In genomic region chr10:116147162-116147906, GRCh38 we compare ENCODE assay signal across 20 cellular contexts.
A peak's percentile ranks its signal among the peaks of the same experiment; 100 is the strongest.
DNase-seq lines count a peak whose midpoint lies in the region; ATAC-seq and TF ChIP-seq lines count a peak whose summit lies in the region.
"Had no signal": no experiment of that assay in that cellular context is flagged by ENCODE, and none has a peak within 500 bp of the region (broad histone marks: within the 10 kb centered on the region; RNA-seq: fewer than 3 reads in every experiment).

No MANE protein-coding gene starts in this region.

- intact Hi-C loops in tibial artery (cut with DNase I; ENCODE audit: low total_unique reads) = no loop called here

- H3K4me3 ChIP-seq in tibial artery = no peak overlapping the region
- H3K4me3 ChIP-seq: dorsolateral prefrontal cortex, suprapubic skin, vagina had no signal

- H3K4me3 Mint-ChIP-seq in activated naive CD8-positive, alpha-beta T cell treated with anti-CD3 and anti-CD28 coated beads for 36 hours = peak overlapping the region; percentile 9
- H3K4me3 Mint-ChIP-seq: mesothelial cell of epicardium; natural killer cell treated with Interleukin-12 subunit alpha and Interleukin-12 subunit beta and Interleukin-15 and Interleukin-18, amount 100 ng/mL, for 72 hours; T-helper 2 cell treated with Interferon-gamma antibody and Interleukin-4, amounts not matched to agents 5 μg/mL and 100 μg/mL, for 36 hours had no signal

- peaks cover 0 to 7% of the 10 kb centered on the region in 2 donors for H3K36me3 Mint-ChIP-seq in activated naive CD4-positive, alpha-beta T cell treated with anti-CD3 and anti-CD28 coated beads, Interleukin-2, amount 50 U/mL, for 72 hours
- no peaks in the 10 kb centered on the region for H3K36me3 Mint-ChIP-seq in activated naive CD8-positive, alpha-beta T cell treated with anti-CD3 and anti-CD28 coated beads for 36 hours
- H3K36me3 Mint-ChIP-seq: natural killer cell treated with Interleukin-12 subunit alpha and Interleukin-12 subunit beta and Interleukin-15 and Interleukin-18, amount 100 ng/mL, for 72 hours had no signal

- H3K27me3 Mint-ChIP-seq in activated naive CD8-positive, alpha-beta T cell treated with anti-CD3 and anti-CD28 coated beads for 36 hours = no peaks in the 10 kb centered on the region
- H3K27me3 Mint-ChIP-seq: natural killer cell treated with Interleukin-12 subunit alpha and Interleukin-12 subunit beta and Interleukin-15 and Interleukin-18, amount 100 ng/mL, for 72 hours had no signal

- peaks cover 0 to 7% (median 3%) of the 10 kb centered on the region in 4 donors for H3K4me1 ChIP-seq in tibial artery
- H3K4me1 ChIP-seq: suprapubic skin had no signal

- H3K9me3 Mint-ChIP-seq in activated naive CD4-positive, alpha-beta T cell treated with anti-CD3 and anti-CD28 coated beads, Interleukin-2, amount 50 U/mL, for 72 hours = peaks cover 0 to 8% of the 10 kb centered on the region in 2 donors
- H3K9me3 Mint-ChIP-seq in activated naive CD8-positive, alpha-beta T cell treated with anti-CD3 and anti-CD28 coated beads for 36 hours = no peaks in the 10 kb centered on the region
- H3K9me3 Mint-ChIP-seq: T-helper 2 cell treated with Interferon-gamma antibody and Interleukin-4, amounts not matched to agents 5 μg/mL and 100 μg/mL, for 36 hours had no signal

- TF ChIP-seq CTCF in tibial artery (IDR thresholded peaks at IDR 0.05) = no peak

- in situ Hi-C loops in KBM-7 (cut with MboI; ENCODE audit: low pct_unique_long_range_greater_than_20kb, low sequenced_read_pairs) = no loop called here

- no peaks in the 10 kb centered on the region for H3K9me3 ChIP-seq in tibial artery
- H3K9me3 ChIP-seq: SK-N-SH, suprapubic skin, vagina had no signal

- DNase-seq in activated naive CD4-positive, alpha-beta T cell treated with anti-CD3 and anti-CD28 coated beads, Interleukin-2, amount 50 U/mL, for 72 hours (ENCODE audit: low spot score in 2 of 2) = peak in 1 of 2 donors; percentile 33
- DNase-seq in activated naive CD4-positive, alpha-beta T cell treated with anti-CD3 and anti-CD28 coated beads, Interleukin-2, amount 50 U/mL, for 16 hours = no peak
- DNase-seq in KBM-7 = peak; percentile 13
- peak; percentile 47 for DNase-seq in activated naive CD8-positive, alpha-beta T cell treated with anti-CD3 and anti-CD28 coated beads for 36 hours
- DNase-seq in stimulated activated naive CD8-positive, alpha-beta T cell treated with anti-CD3 and anti-CD28 coated beads, Interleukin-15, Interleukin-2, amounts not matched to agents 100 U/mL and 50 U/mL, for 24 hours = peak; percentile 17
- DNase-seq in NK-92 treated with Interleukin-12 subunit alpha and Interleukin-12 subunit beta, amount 100 ng/mL, for 24 hours (lab: John Stamatoyannopoulos, UW) = no peak
- no peak for DNase-seq in tibial artery
- DNase-seq: activated gamma-delta T cell treated with Interleukin-2 at 50 U/mL for 16 hours; central memory CD4-positive, alpha-beta T cell; dorsolateral prefrontal cortex; H7; left ventricle myocardium superior; NCI-H1436; NCI-H510A treated with DMSO at 0.1 percent for 48 hours; SK-N-SH had no signal

- H3K27ac Mint-ChIP-seq in activated naive CD4-positive, alpha-beta T cell treated with anti-CD3 and anti-CD28 coated beads, Interleukin-2, amount 50 U/mL, for 72 hours = peak overlapping the region in 1 of 2 donors; percentile 84
- peak overlapping the region; percentile 81 for H3K27ac Mint-ChIP-seq in activated naive CD8-positive, alpha-beta T cell treated with anti-CD3 and anti-CD28 coated beads for 36 hours
- H3K27ac Mint-ChIP-seq: mesothelial cell of epicardium; natural killer cell treated with Interleukin-12 subunit alpha and Interleukin-12 subunit beta and Interleukin-15 and Interleukin-18, amount 100 ng/mL, for 72 hours; T-helper 2 cell treated with Interferon-gamma antibody and Interleukin-4, amounts not matched to agents 5 μg/mL and 100 μg/mL, for 36 hours had no signal

- peaks cover 6% of the 10 kb centered on the region for H3K4me1 Mint-ChIP-seq in activated naive CD8-positive, alpha-beta T cell treated with anti-CD3 and anti-CD28 coated beads for 36 hours

- H3K27ac ChIP-seq in tibial artery = no peak overlapping the region
- H3K27ac ChIP-seq: dorsolateral prefrontal cortex, suprapubic skin, vagina had no signal

- H3K27me3 ChIP-seq in tibial artery = no peaks in the 10 kb centered on the region
- H3K27me3 ChIP-seq: suprapubic skin, vagina had no signal

- ATAC-seq in activated naive CD4-positive, alpha-beta T cell treated with anti-CD3 and anti-CD28 coated beads, Interleukin-2, amount 50 U/mL, for 72 hours = peak; percentile 89 to 92
- ATAC-seq in stimulated activated naive CD8-positive, alpha-beta T cell treated with anti-CD3 and anti-CD28 coated beads, Interleukin-15, Interleukin-2, amounts not matched to agents 100 U/mL and 50 U/mL, for 24 hours = peak; percentile 74
- ATAC-seq: natural killer cell treated with Interleukin-12 subunit alpha and Interleukin-12 subunit beta and Interleukin-15 and Interleukin-18, amount 100 ng/mL, for 72 hours had no signal

- H3K36me3 ChIP-seq in tibial artery = no peaks in the 10 kb centered on the region
- H3K36me3 ChIP-seq: suprapubic skin, vagina had no signal

Comparison
In these comparisons a context has a peak if more than half of its experiments do, and no peak if none do; other contexts are left out.
1. DNase-seq: peak in KBM-7 (single experiment), activated naive CD8-positive, alpha-beta T cell treated with anti-CD3 and anti-CD28 coated beads for 36 hours (single experiment) and stimulated activated naive CD8-positive, alpha-beta T cell treated with anti-CD3 and anti-CD28 coated beads, Interleukin-15, Interleukin-2, amounts not matched to agents 100 U/mL and 50 U/mL, for 24 hours (single experiment); none in activated naive CD4-positive, alpha-beta T cell treated with anti-CD3 and anti-CD28 coated beads, Interleukin-2, amount 50 U/mL, for 16 hours (single experiment), NK-92 treated with Interleukin-12 subunit alpha and Interleukin-12 subunit beta, amount 100 ng/mL, for 24 hours (single experiment) and tibial artery (0 of 2).